In the genomic region with DNA sequence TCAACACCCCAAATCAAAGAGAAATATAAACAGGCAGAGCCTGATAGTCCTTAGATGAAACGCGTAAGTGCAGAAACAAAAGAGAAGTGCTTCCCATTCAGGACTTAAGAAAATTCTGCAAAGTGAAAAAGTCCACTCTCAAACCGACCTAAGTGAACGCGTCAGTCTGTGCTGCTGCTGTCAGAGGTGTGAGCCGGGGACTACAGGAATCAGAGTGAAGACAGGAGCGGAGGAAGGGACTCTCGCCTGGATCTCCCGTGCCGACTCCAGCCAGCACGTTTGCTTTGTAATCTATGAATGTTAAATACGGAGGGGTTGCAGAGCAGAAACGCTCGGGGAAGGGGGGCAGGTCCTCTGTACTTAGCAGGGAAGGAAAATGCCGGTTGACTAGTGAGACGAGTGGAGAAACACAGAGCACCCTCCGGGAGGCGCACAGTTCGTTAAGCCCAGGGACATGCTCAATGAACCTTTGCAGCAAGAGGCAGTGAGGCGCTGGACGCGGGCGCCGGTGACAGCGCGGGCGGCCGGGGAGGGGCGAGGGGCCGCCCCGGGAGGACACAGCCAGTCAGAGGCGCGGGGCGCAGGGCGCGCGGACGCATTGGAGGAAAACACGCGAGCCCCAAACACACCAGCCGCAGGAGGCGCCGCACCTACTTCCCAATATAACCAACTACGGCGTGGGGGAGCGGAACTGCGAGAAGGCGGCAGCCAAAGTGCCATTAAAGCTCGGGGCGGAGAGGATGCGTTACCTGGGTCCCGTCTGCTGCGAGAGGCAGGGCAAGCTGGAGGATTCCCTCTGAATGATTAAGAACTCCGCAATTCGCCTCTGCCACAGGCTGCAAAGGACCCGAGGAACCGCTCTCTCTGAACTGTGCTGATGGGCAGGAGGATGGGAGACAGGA, we compare ENCODE assay signal across 8 cellular contexts. TPM values are rescaled to one million over a fixed set of nuclear protein-coding genes. Genes with fewer than 3 reads are reported as not detected.
DNase-seq lines count a peak whose midpoint lies in the region; ATAC-seq lines count a peak whose summit lies in the region.

A gene (plus strand): TSS at position 626 of the 902 bp plus-strand sequence.

- no peaks in the 10 kb centered on the region for H3K9me3 ChIP-seq in CD8-positive, alpha-beta memory T cell (ENCODE audit: low read length)
- no peaks in the 10 kb centered on the region for H3K9me3 ChIP-seq in adipocyte (ENCODE audit: control insufficient read depth, low read length)

- DNase-seq in CD8-positive, alpha-beta memory T cell: peak in 1 of 5 donors; percentile 6
- DNase-seq in HCEC 1CT (peak; percentile 34), NCI-H748 (lab: John Stamatoyannopoulos, UW; ENCODE audit: unreplicated experiment) (peak; percentile 87), adipocyte (ENCODE audit: low read depth) (peak; percentile 34), hypothalamus (lab: John Stamatoyannopoulos, UW) (peak in 33 of 51 donors; percentile 6 to 67 (median 43)), renal cortical epithelial cell (ENCODE audit: low read depth) (peak; percentile 24), SW480 (ENCODE audit: low spot score) (no peak)

- H3K36me3 Mint-ChIP-seq in CD8-positive, alpha-beta memory T cell: peaks cover 0 to 1% (median 0%) of the 10 kb centered on the region in 3 donors

- H3K9me3 Mint-ChIP-seq in CD8-positive, alpha-beta memory T cell: peaks cover 0 to 3% (median 0%) of the 10 kb centered on the region in 5 donors

- H3K9ac ChIP-seq in adipocyte (ENCODE audit: low read length): no peak within 1 kb of the TSS

- no peaks in the 10 kb centered on the region for H3K36me3 ChIP-seq in CD8-positive, alpha-beta memory T cell (ENCODE audit: insufficient read depth, low read length)
- H3K36me3 ChIP-seq in adipocyte (ENCODE audit: control insufficient read depth, insufficient read depth, low read length, severe bottlenecking): no peaks in the 10 kb centered on the region

- H3K27me3 Mint-ChIP-seq in CD8-positive, alpha-beta memory T cell: peaks cover 0 to 13% of the 10 kb centered on the region in 2 donors

- H3K4me1 ChIP-seq in CD8-positive, alpha-beta memory T cell (ENCODE audit: insufficient read depth, low read length): no peaks in the 10 kb centered on the region
- no peaks in the 10 kb centered on the region for H3K4me1 ChIP-seq in adipocyte (ENCODE audit: control insufficient read depth, insufficient read depth, low read length)

- H3K27ac Mint-ChIP-seq in CD8-positive, alpha-beta memory T cell: peak within 1 kb of the TSS in 1 of 8 donors; percentile 91

- H3K4me1 Mint-ChIP-seq in CD8-positive, alpha-beta memory T cell: peaks cover 4 to 13% (median 4%) of the 10 kb centered on the region in 3 donors

- peak within 1 kb of the TSS in 5 of 7 donors; percentile 19 to 66 (median 32) for H3K4me3 Mint-ChIP-seq in CD8-positive, alpha-beta memory T cell

- no peaks in the 10 kb centered on the region for H3K27me3 ChIP-seq in CD8-positive, alpha-beta memory T cell (ENCODE audit: insufficient read depth, low read length, poor library complexity, severe bottlenecking)
- peaks cover 30% of the 10 kb centered on the region for H3K27me3 ChIP-seq in adipocyte (replicated peaks; ENCODE audit: control insufficient read depth, insufficient read depth, low read length)

- H3K4me3 ChIP-seq in CD8-positive, alpha-beta memory T cell (ENCODE audit: low read length): no peak within 1 kb of the TSS
- peak within 1 kb of the TSS; percentile 74 for H3K4me3 ChIP-seq in adipocyte (ENCODE audit: low read length)

- no peak for ATAC-seq in GM21367 (IDR thresholded peaks at IDR 0.05; ENCODE audit: unreplicated experiment)

- H3K27ac ChIP-seq in CD8-positive, alpha-beta memory T cell (ENCODE audit: low read depth, low read length): no peak within 1 kb of the TSS

- CTCF ChIA-PET in CD8-positive, alpha-beta memory T cell (lab: Charles Lee): no interaction called here

- POLR2A ChIA-PET in CD8-positive, alpha-beta memory T cell (lab: Charles Lee): no interaction called here

RNA-seq across cellular contexts. Expression of the gene that starts here (rescaled TPM):
- not detected for total RNA-seq in CD8-positive, alpha-beta memory T cell
- not detected for polyA plus RNA-seq in CD8-positive, alpha-beta memory T cell
- total RNA-seq in renal cortical epithelial cell: under 0.01 and 0.10 TPM in 2 replicates

Comparison
In these comparisons a context has a peak if more than half of its experiments do, and no peak if none do; other contexts are left out.
1. Peak in DNase-seq in renal cortical epithelial cell; RNA of the gene not detected or under 1 TPM.